30 cellular contexts compared by ENCODE assay signal in genomic region chr14:32630701-32631100, GRCh38.
"Had no signal": no experiment of that assay in that cellular context is flagged by ENCODE, and none has a peak within 500 bp of the region (broad histone marks: within the 10 kb centered on the region; RNA-seq: fewer than 3 reads in every experiment).

No MANE protein-coding gene starts in this region.

- H3K4me2 ChIP-seq: smooth muscle cell had no signal

- H3K27ac ChIP-seq: neutrophil, pancreas, psoas muscle, skin epidermis, spleen, suprapubic skin, testis, tibial artery, transverse colon, upper lobe of right lung, uterus had no signal

- H3K27ac Mint-ChIP-seq: naive thymus-derived CD8-positive, alpha-beta T cell; natural killer cell treated with Interleukin-12 subunit alpha and Interleukin-12 subunit beta and Interleukin-15 and Interleukin-18, amount 100 ng/mL, for 72 hours; nephron progenitor cell; stimulated activated memory B cell treated with anti-CD40 and anti-IgM and Interleukin-4, amounts not matched to agents 10 μg/mL and 1 μg/mL and 100 μg/mL, for 72 hours; stimulated activated naive CD8-positive, alpha-beta T cell treated with anti-CD3 and anti-CD28 coated beads, Interleukin-15, amount 100 ng/mL, for 72 hours; type B pancreatic cell had no signal

- H3K36me3 Mint-ChIP-seq: type B pancreatic cell had no signal

- H3K4me3 Mint-ChIP-seq: naive thymus-derived CD8-positive, alpha-beta T cell; natural killer cell treated with Interleukin-12 subunit alpha and Interleukin-12 subunit beta and Interleukin-15 and Interleukin-18, amount 100 ng/mL, for 72 hours; nephron progenitor cell; neural crest cell; stimulated activated memory B cell treated with anti-CD40 and anti-IgM and Interleukin-4, amounts not matched to agents 10 μg/mL and 1 μg/mL and 100 μg/mL, for 72 hours; stimulated activated naive CD8-positive, alpha-beta T cell treated with anti-CD3 and anti-CD28 coated beads, Interleukin-15, amount 100 ng/mL, for 72 hours; type B pancreatic cell had no signal

- H3K27me3 Mint-ChIP-seq: natural killer cell treated with Interleukin-12 subunit alpha and Interleukin-12 subunit beta and Interleukin-15 and Interleukin-18, amount 100 ng/mL, for 72 hours; stimulated activated memory B cell treated with anti-CD40 and anti-IgM and Interleukin-4, amounts not matched to agents 10 μg/mL and 1 μg/mL and 100 μg/mL, for 72 hours; stimulated activated naive CD8-positive, alpha-beta T cell treated with anti-CD3 and anti-CD28 coated beads, Interleukin-15, amount 100 ng/mL, for 72 hours; type B pancreatic cell had no signal

- H3K9me3 ChIP-seq: neutrophil, pancreas, psoas muscle, spleen, suprapubic skin, testis, tibial artery, transverse colon, upper lobe of right lung, uterus had no signal

- H3K27me3 ChIP-seq: neutrophil, pancreas, spleen, suprapubic skin, testis, tibial artery, transverse colon, upper lobe of right lung, uterus had no signal

- H3K4me1 ChIP-seq: spleen, testis, upper lobe of right lung, uterus had no signal

- H3K36me3 ChIP-seq: neutrophil, pancreas, spleen, suprapubic skin, tibial artery, transverse colon, upper lobe of right lung, uterus had no signal

- DNase-seq: naive thymus-derived CD8-positive, alpha-beta T cell; nephron progenitor cell; nucleus accumbens; pancreas; psoas muscle; right cardiac atrium; spleen; stimulated activated CD4-positive, alpha-beta T cell treated with anti-CD3 and anti-CD28 coated beads, Interleukin-12 subunit alpha, Interleukin-12 subunit beta, amount 100 ng/mL, for 4 hours; stimulated activated CD4-positive, alpha-beta T cell treated with anti-CD3 and anti-CD28 coated beads, Interleukin-1b, Interleukin-23, amount 100 ng/mL, for 48 hours; stimulated activated CD4-positive, alpha-beta T cell treated with anti-CD3 and anti-CD28 coated beads, Interleukin-4, amount 100 ng/mL, for 1 hour; stimulated activated CD4-positive, alpha-beta T cell treated with anti-CD3 and anti-CD28 coated beads, Interleukin-4, amount 100 ng/mL, for 4 hours; stimulated activated CD8-positive, alpha-beta memory T cell treated with anti-CD3 and anti-CD28 coated beads, Interleukin-4, amount 100 ng/mL, for 48 hours; stimulated activated naive CD4-positive, alpha-beta T cell; stimulated activated naive CD8-positive, alpha-beta T cell treated with anti-CD3 and anti-CD28 coated beads, Interleukin-15, amount 100 ng/mL, for 72 hours; stimulated activated naive CD8-positive, alpha-beta T cell treated with anti-CD3 and anti-CD28 coated beads, Interleukin-15, Interleukin-2, amounts not matched to agents 100 U/mL and 50 U/mL, for 24 hours; substantia nigra; testis; tibial artery; transverse colon; upper lobe of right lung; uterus had no signal

- H3K4me1 Mint-ChIP-seq: stimulated activated memory B cell treated with anti-CD40 and anti-IgM and Interleukin-4, amounts not matched to agents 10 μg/mL and 1 μg/mL and 100 μg/mL, for 72 hours had no signal

- H3K9me3 Mint-ChIP-seq: nephron progenitor cell, neural crest cell, type B pancreatic cell had no signal

- H3K4me3 ChIP-seq: pancreas, psoas muscle, skin epidermis, smooth muscle cell, spleen, suprapubic skin, testis, tibial artery, transverse colon, upper lobe of right lung, uterus had no signal

- ATAC-seq: naive thymus-derived CD8-positive, alpha-beta T cell; natural killer cell treated with Interleukin-12 subunit alpha and Interleukin-12 subunit beta and Interleukin-15 and Interleukin-18, amount 100 ng/mL, for 72 hours; pancreas; psoas muscle; right cardiac atrium; sciatic nerve; stimulated activated memory B cell treated with anti-CD40 and anti-IgM and Interleukin-4, amounts not matched to agents 10 μg/mL and 1 μg/mL and 100 μg/mL, for 72 hours; stimulated activated naive CD8-positive, alpha-beta T cell treated with anti-CD3 and anti-CD28 coated beads, Interleukin-15, amount 100 ng/mL, for 72 hours; stimulated activated naive CD8-positive, alpha-beta T cell treated with anti-CD3 and anti-CD28 coated beads, Interleukin-15, Interleukin-2, amounts not matched to agents 100 U/mL and 50 U/mL, for 24 hours; upper lobe of right lung had no signal
